In genomic region chr6:71420693-71421328, GRCh38 we compare ENCODE assay signal across 9 cellular contexts.
DNase-seq lines count a peak whose midpoint lies in the region; ATAC-seq and TF ChIP-seq lines count a peak whose summit lies in the region.
"Had no signal": no experiment of that assay in that cellular context is flagged by ENCODE, and none has a peak within 500 bp of the region (broad histone marks: within the 10 kb centered on the region; RNA-seq: fewer than 3 reads in every experiment).

No MANE protein-coding gene starts in this region.

- peak overlapping the region; percentile 64 for H2AFZ ChIP-seq in MM.1S (ENCODE audit: low read length)

- H3K27ac Mint-ChIP-seq in activated CD8-positive, alpha-beta T cell treated with anti-CD3 and anti-CD28 coated beads, Interleukin-2, amount 10 ng/mL, durations not matched to agents 7 days and 5 days = no peak overlapping the region
- H3K27ac Mint-ChIP-seq in type B pancreatic cell = peak overlapping the region; percentile 71
- H3K27ac Mint-ChIP-seq: activated naive CD4-positive, alpha-beta T cell treated with anti-CD3 and anti-CD28 coated beads, Interleukin-2, amount 50 U/mL, for 24 hours had no signal

- peaks cover 43% of the 10 kb centered on the region for H3K27me3 Mint-ChIP-seq in activated CD8-positive, alpha-beta T cell treated with anti-CD3 and anti-CD28 coated beads, Interleukin-2, amount 10 ng/mL, durations not matched to agents 7 days and 5 days (ENCODE audit: low read depth)
- peaks cover 4% of the 10 kb centered on the region for H3K27me3 Mint-ChIP-seq in type B pancreatic cell

- no peaks in the 10 kb centered on the region for H3K9me3 Mint-ChIP-seq in activated CD8-positive, alpha-beta T cell treated with anti-CD3 and anti-CD28 coated beads, Interleukin-2, amount 10 ng/mL, durations not matched to agents 7 days and 5 days (ENCODE audit: insufficient read depth)
- no peaks in the 10 kb centered on the region for H3K9me3 Mint-ChIP-seq in type B pancreatic cell

- no peaks in the 10 kb centered on the region; the same call in 1 of the 2 replicates for H3K4me1 ChIP-seq in MM.1S (ENCODE audit: low read length)
- no peaks in the 10 kb centered on the region for H3K4me1 ChIP-seq in mucosa of stomach (ENCODE audit: control insufficient read depth, insufficient read depth, low read length)

- no peak for TF ChIP-seq CTCF in MM.1S (IDR thresholded peaks at IDR 0.05; ENCODE audit: low read length)
- TF ChIP-seq CTCF in type B pancreatic cell (conservative IDR thresholded peaks at IDR 0.05) = no peak

- ATAC-seq in GM21723 (IDR thresholded peaks at IDR 0.05; ENCODE audit: unreplicated experiment) = peak; percentile 82
- peak; percentile 68 for ATAC-seq in activated CD8-positive, alpha-beta T cell treated with anti-CD3 and anti-CD28 coated beads, Interleukin-2, amount 10 ng/mL, durations not matched to agents 7 days and 5 days

- H3K36me3 Mint-ChIP-seq in activated CD8-positive, alpha-beta T cell treated with anti-CD3 and anti-CD28 coated beads, Interleukin-2, amount 10 ng/mL, durations not matched to agents 7 days and 5 days (ENCODE audit: low read depth) = no peaks in the 10 kb centered on the region
- peaks cover 21% of the 10 kb centered on the region for H3K36me3 Mint-ChIP-seq in type B pancreatic cell
- H3K36me3 Mint-ChIP-seq: activated naive CD4-positive, alpha-beta T cell treated with anti-CD3 and anti-CD28 coated beads, Interleukin-2, amount 50 U/mL, for 24 hours had no signal

- H3K4me1 Mint-ChIP-seq in activated CD8-positive, alpha-beta T cell treated with anti-CD3 and anti-CD28 coated beads, Interleukin-2, amount 10 ng/mL, durations not matched to agents 7 days and 5 days (ENCODE audit: low read depth) = peaks cover 2% of the 10 kb centered on the region
- peaks cover 7% of the 10 kb centered on the region for H3K4me1 Mint-ChIP-seq in type B pancreatic cell (ENCODE audit: unreplicated experiment)
- H3K4me1 Mint-ChIP-seq: activated naive CD4-positive, alpha-beta T cell treated with anti-CD3 and anti-CD28 coated beads, Interleukin-2, amount 50 U/mL, for 24 hours had no signal

- POLR2A ChIA-PET in activated CD8-positive, alpha-beta T cell treated with anti-CD3 and anti-CD28 coated beads, Interleukin-2, amount 10 ng/mL, durations not matched to agents 7 days and 5 days (lab: Charles Lee) = no interaction called here

- no peaks in the 10 kb centered on the region for H3K36me3 ChIP-seq in MM.1S (replicated peaks; ENCODE audit: insufficient read depth, low read length)
- H3K36me3 ChIP-seq in mucosa of stomach (ENCODE audit: control insufficient read depth, insufficient read depth, low read length) = no peaks in the 10 kb centered on the region

- CTCF ChIA-PET in activated CD8-positive, alpha-beta T cell treated with anti-CD3 and anti-CD28 coated beads, Interleukin-2, amount 10 ng/mL, durations not matched to agents 7 days and 5 days (lab: Charles Lee) = no interaction called here

- H3K27me3 ChIP-seq in MM.1S (replicated peaks; ENCODE audit: insufficient read depth, low read length) = no peaks in the 10 kb centered on the region
- H3K27me3 ChIP-seq in mucosa of stomach (ENCODE audit: control insufficient read depth, insufficient read depth, low read length) = peaks cover 6% of the 10 kb centered on the region

- H3K9me3 ChIP-seq in MM.1S (replicated peaks; ENCODE audit: insufficient read depth, low read length) = no peaks in the 10 kb centered on the region
- no peaks in the 10 kb centered on the region for H3K9me3 ChIP-seq in mucosa of stomach (ENCODE audit: control insufficient read depth, low read length)

- no peaks in the 10 kb centered on the region for H3K9me2 ChIP-seq in MM.1S (replicated peaks; ENCODE audit: insufficient read depth, low read length)

- no peak overlapping the region for H3K27ac ChIP-seq in MM.1S (ENCODE audit: low read length)

- H4K20me1 ChIP-seq in MM.1S (ENCODE audit: insufficient read depth, low read length) = no peaks in the 10 kb centered on the region

- H3K4me2 ChIP-seq in MM.1S (ENCODE audit: low read depth, low read length) = peak overlapping the region; percentile 49

- no peaks in the 10 kb centered on the region for H3K79me2 ChIP-seq in MM.1S (ENCODE audit: low read length)

- H3F3A ChIP-seq in MM.1S (ENCODE audit: insufficient read depth, low read length) = no peaks in the 10 kb centered on the region

- DNase-seq in EL = peak; percentile 97
- DNase-seq in MM.1S = peak; percentile 86
- DNase-seq in activated CD8-positive, alpha-beta T cell treated with anti-CD3 and anti-CD28 coated beads, Interleukin-2, amount 10 ng/mL, durations not matched to agents 7 days and 5 days = peak; percentile 21
- peak; percentile 95 for DNase-seq in fibroblast of peridontal ligament (ENCODE audit: extremely low read depth)
- peak; percentile 94 for DNase-seq in type B pancreatic cell (ENCODE audit: extremely low spot score, unreplicated experiment)
- DNase-seq in NCI-H128 (lab: John Stamatoyannopoulos, UW; ENCODE audit: unreplicated experiment) = no peak

- H3K4me3 Mint-ChIP-seq in activated CD8-positive, alpha-beta T cell treated with anti-CD3 and anti-CD28 coated beads, Interleukin-2, amount 10 ng/mL, durations not matched to agents 7 days and 5 days = peak overlapping the region; percentile 16
- H3K4me3 Mint-ChIP-seq in type B pancreatic cell = peak overlapping the region; percentile 92
- H3K4me3 Mint-ChIP-seq: activated naive CD4-positive, alpha-beta T cell treated with anti-CD3 and anti-CD28 coated beads, Interleukin-2, amount 50 U/mL, for 24 hours had no signal

- H3K9ac ChIP-seq in MM.1S (ENCODE audit: low read length) (peak overlapping the region; percentile 30; the same call in 1 of the 2 replicates), mucosa of stomach (ENCODE audit: low read length) (peak overlapping the region; percentile 63)

- peak overlapping the region; percentile 72 for H3K4me3 ChIP-seq in MM.1S (ENCODE audit: low read length)
- H3K4me3 ChIP-seq in mucosa of stomach (ENCODE audit: low read length) = peak overlapping the region; percentile 82
